In the genomic region with DNA sequence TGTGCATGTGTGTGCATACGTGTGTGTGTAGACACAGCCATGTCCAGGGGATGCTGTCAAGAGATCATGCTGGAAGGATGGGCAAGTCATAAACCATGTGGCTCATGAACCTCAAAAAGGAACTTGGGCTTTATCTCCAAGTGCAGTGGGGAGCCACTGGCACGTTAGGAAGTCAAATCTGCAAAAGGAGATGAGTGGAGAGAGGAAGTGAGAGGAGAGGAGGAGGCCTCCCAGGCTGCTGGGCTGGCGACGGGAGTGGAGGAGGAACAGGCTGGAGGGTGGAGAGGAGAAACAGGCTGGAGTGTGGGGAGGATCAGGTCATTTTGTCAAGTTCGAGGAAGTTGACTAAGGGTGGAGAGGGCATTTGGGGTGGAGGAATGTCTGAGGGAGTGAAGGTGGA, we compare ENCODE assay signal across 1 cellular context.
A peak's percentile ranks its signal among the peaks of the same experiment; 100 is the strongest.
TF ChIP-seq lines count a peak whose summit lies in the region.

No MANE protein-coding gene starts in this region.

TF ChIP-seq in K562, 482 proteins besides CTCF, POLR2A, EP300 and RAD21 (continued from another document and continues in another):
- TF ChIP-seq HSF4 (CRISPR knock-in tag; IDR thresholded peaks at IDR 0.05; ENCODE audit: borderline replicate concordance) (no peak), CEBPZ (IDR thresholded peaks at IDR 0.05; ENCODE audit: borderline replicate concordance, low read depth, low read length) (no peak), GATA2 (CRISPR knock-in tag; IDR thresholded peaks at IDR 0.05) (peak; percentile 92), SOX6 (IDR thresholded peaks at IDR 0.05) (0 out of 2 replicates have a peak, but pooled peaks have one; percentile 20), MECOM (CRISPR knock-in tag; IDR thresholded peaks at IDR 0.05) (peak; percentile 87), CC2D1A (IDR thresholded peaks at IDR 0.05) (peak; percentile 30; the same call in 1 of the 2 replicates), ETV6 (IDR thresholded peaks at IDR 0.05; ENCODE audit: borderline replicate concordance in 1 of 2, low read depth in 2 of 2, low read length in 1 of 2) (peak; percentile 58 to 95; a peak in 2 of 4 replicates), ETV6 (CRISPR knock-in tag; IDR thresholded peaks at IDR 0.05; ENCODE audit: borderline replicate concordance) (no peak), TAF1 (IDR thresholded peaks at IDR 0.05; ENCODE audit: control insufficient read depth, extremely low read depth, insufficient read depth, low read length, severe bottlenecking) (no peak), NCOR1 (IDR thresholded peaks at IDR 0.05) (peak; percentile 80), MYC (IDR thresholded peaks at IDR 0.05; ENCODE audit: low read depth, low read length) (peak; percentile 64), MYC (CRISPR knock-in tag; IDR thresholded peaks at IDR 0.05; ENCODE audit: borderline replicate concordance, low read depth) (no peak), NCOA1 (IDR thresholded peaks at IDR 0.05; ENCODE audit: low read depth) (peak; percentile 50; the same call in 1 of the 2 replicates), MEF2D (tag; conservative IDR thresholded peaks at IDR 0.05; ENCODE audit: low read depth) (peak; percentile 59; the same call in 1 of the 2 replicates), BCOR (IDR thresholded peaks at IDR 0.05) (0 out of 2 replicates have a peak, but pooled peaks have one; percentile 11), SMARCA4 (IDR thresholded peaks at IDR 0.05) (peak; percentile 53), CBFA2T2 (conservative IDR thresholded peaks at IDR 0.05) (peak; percentile 71), DPF2 (IDR thresholded peaks at IDR 0.05) (peak; percentile 31), ZNF77 (CRISPR knock-in tag; IDR thresholded peaks at IDR 0.05) (no peak), HDAC2 (IDR thresholded peaks at IDR 0.05) (peak; percentile 86), EP400 (IDR thresholded peaks at IDR 0.05) (peak; percentile 32; the same call in 1 of the 2 replicates), STAT5A (IDR thresholded peaks at IDR 0.05; ENCODE audit: borderline replicate concordance, low read length) (0 out of 2 replicates have a peak, but pooled peaks have one; percentile 23), MAZ (CRISPR knock-in tag; conservative IDR thresholded peaks at IDR 0.05 in 1 of 2, IDR thresholded peaks at IDR 0.05 in 1 of 2) (peak in 1 of 2 experiments; percentile 46; a peak in 1 of 4 replicates), GATAD2A (IDR thresholded peaks at IDR 0.05) (0 out of 2 replicates have a peak, but pooled peaks have one; percentile 21), ELF4 (CRISPR knock-in tag; IDR thresholded peaks at IDR 0.05) (peak; percentile 68; the same call in 1 of the 2 replicates), ZBTB17 (CRISPR knock-in tag; IDR thresholded peaks at IDR 0.05) (peak; percentile 37; the same call in 1 of the 2 replicates), ZNF263 (CRISPR knock-in tag; IDR thresholded peaks at IDR 0.05; ENCODE audit: borderline replicate concordance) (peak; percentile 82; the same call in 1 of the 2 replicates), ETV5 (CRISPR knock-in tag; IDR thresholded peaks at IDR 0.05; ENCODE audit: low read depth) (peak; percentile 78), TEAD4 (IDR thresholded peaks at IDR 0.05; ENCODE audit: low read length) (peak; percentile 76), TEAD4 (CRISPR knock-in tag; IDR thresholded peaks at IDR 0.05; ENCODE audit: borderline replicate concordance) (no peak), CTBP1 (IDR thresholded peaks at IDR 0.05; ENCODE audit: borderline replicate concordance) (peak; percentile 82), ZNF639 (CRISPR knock-in tag; conservative IDR thresholded peaks at IDR 0.05 in 1 of 2, IDR thresholded peaks at IDR 0.05 in 1 of 2) (no peak)
- TF ChIP-seq, protein P1, sequence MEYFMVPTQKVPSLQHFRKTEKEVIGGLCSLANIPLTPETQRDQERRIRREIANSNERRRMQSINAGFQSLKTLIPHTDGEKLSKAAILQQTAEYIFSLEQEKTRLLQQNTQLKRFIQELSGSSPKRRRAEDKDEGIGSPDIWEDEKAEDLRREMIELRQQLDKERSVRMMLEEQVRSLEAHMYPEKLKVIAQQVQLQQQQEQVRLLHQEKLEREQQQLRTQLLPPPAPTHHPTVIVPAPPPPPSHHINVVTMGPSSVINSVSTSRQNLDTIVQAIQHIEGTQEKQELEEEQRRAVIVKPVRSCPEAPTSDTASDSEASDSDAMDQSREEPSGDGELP (CRISPR knock-in tag; IDR thresholded peaks at IDR 0.05; ENCODE audit: borderline replicate concordance) = 0 out of 2 replicates have a peak, but pooled peaks have one; percentile 59
- TF ChIP-seq, protein P2, sequence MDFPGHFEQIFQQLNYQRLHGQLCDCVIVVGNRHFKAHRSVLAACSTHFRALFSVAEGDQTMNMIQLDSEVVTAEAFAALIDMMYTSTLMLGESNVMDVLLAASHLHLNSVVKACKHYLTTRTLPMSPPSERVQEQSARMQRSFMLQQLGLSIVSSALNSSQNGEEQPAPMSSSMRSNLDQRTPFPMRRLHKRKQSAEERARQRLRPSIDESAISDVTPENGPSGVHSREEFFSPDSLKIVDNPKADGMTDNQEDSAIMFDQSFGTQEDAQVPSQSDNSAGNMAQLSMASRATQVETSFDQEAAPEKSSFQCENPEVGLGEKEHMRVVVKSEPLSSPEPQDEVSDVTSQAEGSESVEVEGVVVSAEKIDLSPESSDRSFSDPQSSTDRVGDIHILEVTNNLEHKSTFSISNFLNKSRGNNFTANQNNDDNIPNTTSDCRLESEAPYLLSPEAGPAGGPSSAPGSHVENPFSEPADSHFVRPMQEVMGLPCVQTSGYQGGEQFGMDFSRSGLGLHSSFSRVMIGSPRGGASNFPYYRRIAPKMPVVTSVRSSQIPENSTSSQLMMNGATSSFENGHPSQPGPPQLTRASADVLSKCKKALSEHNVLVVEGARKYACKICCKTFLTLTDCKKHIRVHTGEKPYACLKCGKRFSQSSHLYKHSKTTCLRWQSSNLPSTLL (IDR thresholded peaks at IDR 0.05) = no peak
- TF ChIP-seq, protein P3, sequence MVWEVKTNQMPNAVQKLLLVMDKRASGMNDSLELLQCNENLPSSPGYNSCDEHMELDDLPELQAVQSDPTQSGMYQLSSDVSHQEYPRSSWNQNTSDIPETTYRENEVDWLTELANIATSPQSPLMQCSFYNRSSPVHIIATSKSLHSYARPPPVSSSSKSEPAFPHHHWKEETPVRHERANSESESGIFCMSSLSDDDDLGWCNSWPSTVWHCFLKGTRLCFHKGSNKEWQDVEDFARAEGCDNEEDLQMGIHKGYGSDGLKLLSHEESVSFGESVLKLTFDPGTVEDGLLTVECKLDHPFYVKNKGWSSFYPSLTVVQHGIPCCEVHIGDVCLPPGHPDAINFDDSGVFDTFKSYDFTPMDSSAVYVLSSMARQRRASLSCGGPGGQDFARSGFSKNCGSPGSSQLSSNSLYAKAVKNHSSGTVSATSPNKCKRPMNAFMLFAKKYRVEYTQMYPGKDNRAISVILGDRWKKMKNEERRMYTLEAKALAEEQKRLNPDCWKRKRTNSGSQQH (CRISPR knock-in tag; IDR thresholded peaks at IDR 0.05) = peak; percentile 44; the same call in 1 of the 2 replicates
- TF ChIP-seq, protein P4, sequence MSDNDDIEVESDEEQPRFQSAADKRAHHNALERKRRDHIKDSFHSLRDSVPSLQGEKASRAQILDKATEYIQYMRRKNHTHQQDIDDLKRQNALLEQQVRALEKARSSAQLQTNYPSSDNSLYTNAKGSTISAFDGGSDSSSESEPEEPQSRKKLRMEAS (CRISPR knock-in tag; IDR thresholded peaks at IDR 0.05) = peak; percentile 88
- TF ChIP-seq, protein P5, sequence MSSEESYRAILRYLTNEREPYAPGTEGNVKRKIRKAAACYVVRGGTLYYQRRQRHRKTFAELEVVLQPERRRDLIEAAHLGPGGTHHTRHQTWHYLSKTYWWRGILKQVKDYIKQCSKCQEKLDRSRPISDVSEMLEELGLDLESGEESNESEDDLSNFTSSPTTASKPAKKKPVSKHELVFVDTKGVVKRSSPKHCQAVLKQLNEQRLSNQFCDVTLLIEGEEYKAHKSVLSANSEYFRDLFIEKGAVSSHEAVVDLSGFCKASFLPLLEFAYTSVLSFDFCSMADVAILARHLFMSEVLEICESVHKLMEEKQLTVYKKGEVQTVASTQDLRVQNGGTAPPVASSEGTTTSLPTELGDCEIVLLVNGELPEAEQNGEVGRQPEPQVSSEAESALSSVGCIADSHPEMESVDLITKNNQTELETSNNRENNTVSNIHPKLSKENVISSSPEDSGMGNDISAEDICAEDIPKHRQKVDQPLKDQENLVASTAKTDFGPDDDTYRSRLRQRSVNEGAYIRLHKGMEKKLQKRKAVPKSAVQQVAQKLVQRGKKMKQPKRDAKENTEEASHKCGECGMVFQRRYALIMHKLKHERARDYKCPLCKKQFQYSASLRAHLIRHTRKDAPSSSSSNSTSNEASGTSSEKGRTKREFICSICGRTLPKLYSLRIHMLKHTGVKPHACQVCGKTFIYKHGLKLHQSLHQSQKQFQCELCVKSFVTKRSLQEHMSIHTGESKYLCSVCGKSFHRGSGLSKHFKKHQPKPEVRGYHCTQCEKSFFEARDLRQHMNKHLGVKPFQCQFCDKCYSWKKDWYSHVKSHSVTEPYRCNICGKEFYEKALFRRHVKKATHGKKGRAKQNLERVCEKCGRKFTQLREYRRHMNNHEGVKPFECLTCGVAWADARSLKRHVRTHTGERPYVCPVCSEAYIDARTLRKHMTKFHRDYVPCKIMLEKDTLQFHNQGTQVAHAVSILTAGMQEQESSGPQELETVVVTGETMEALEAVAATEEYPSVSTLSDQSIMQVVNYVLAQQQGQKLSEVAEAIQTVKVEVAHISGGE (CRISPR knock-in tag; IDR thresholded peaks at IDR 0.05) = peak in 1 of 3 experiments; percentile 36; a peak in 1 of 6 replicates
- TF ChIP-seq, protein P6, sequence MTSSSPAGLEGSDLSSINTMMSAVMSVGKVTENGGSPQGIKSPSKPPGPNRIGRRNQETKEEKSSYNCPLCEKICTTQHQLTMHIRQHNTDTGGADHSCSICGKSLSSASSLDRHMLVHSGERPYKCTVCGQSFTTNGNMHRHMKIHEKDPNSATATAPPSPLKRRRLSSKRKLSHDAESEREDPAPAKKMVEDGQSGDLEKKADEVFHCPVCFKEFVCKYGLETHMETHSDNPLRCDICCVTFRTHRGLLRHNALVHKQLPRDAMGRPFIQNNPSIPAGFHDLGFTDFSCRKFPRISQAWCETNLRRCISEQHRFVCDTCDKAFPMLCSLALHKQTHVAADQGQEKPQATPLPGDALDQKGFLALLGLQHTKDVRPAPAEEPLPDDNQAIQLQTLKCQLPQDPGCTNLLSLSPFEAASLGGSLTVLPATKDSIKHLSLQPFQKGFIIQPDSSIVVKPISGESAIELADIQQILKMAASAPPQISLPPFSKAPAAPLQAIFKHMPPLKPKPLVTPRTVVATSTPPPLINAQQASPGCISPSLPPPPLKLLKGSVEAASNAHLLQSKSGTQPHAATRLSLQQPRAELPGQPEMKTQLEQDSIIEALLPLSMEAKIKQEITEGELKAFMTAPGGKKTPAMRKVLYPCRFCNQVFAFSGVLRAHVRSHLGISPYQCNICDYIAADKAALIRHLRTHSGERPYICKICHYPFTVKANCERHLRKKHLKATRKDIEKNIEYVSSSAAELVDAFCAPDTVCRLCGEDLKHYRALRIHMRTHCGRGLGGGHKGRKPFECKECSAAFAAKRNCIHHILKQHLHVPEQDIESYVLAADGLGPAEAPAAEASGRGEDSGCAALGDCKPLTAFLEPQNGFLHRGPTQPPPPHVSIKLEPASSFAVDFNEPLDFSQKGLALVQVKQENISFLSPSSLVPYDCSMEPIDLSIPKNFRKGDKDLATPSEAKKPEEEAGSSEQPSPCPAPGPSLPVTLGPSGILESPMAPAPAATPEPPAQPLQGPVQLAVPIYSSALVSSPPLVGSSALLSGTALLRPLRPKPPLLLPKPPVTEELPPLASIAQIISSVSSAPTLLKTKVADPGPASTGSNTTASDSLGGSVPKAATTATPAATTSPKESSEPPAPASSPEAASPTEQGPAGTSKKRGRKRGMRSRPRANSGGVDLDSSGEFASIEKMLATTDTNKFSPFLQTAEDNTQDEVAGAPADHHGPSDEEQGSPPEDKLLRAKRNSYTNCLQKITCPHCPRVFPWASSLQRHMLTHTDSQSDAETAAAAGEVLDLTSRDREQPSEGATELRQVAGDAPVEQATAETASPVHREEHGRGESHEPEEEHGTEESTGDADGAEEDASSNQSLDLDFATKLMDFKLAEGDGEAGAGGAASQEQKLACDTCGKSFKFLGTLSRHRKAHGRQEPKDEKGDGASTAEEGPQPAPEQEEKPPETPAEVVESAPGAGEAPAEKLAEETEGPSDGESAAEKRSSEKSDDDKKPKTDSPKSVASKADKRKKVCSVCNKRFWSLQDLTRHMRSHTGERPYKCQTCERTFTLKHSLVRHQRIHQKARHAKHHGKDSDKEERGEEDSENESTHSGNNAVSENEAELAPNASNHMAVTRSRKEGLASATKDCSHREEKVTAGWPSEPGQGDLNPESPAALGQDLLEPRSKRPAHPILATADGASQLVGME (CRISPR knock-in tag; IDR thresholded peaks at IDR 0.05) = peak; percentile 45; the same call in 1 of the 2 replicates
